Comparison of ENCODE assay signal across 1 cellular context in genomic region chr3:13388816-13389215, GRCh38.
TF ChIP-seq lines count a peak whose summit lies in the region.

No MANE protein-coding gene starts in this region.

TF ChIP-seq in WTC11, 78 proteins besides CTCF, POLR2A, EP300 and RAD21 (continued from another document):
- no peak for TF ChIP-seq PRDM15 (CRISPR knock-in tag; IDR thresholded peaks at IDR 0.05)
